Comparison of ENCODE assay signal across 8 cellular contexts in genomic region chr12:46677749-46678148, GRCh38.
DNase-seq lines count a peak whose midpoint lies in the region; ATAC-seq and TF ChIP-seq lines count a peak whose summit lies in the region.

No MANE protein-coding gene starts in this region.

- H3K79me2 ChIP-seq in HCT116 (ENCODE audit: insufficient read depth, low read length): no peaks in the 10 kb centered on the region
- no peaks in the 10 kb centered on the region for H3K79me2 ChIP-seq in SK-N-SH (ENCODE audit: insufficient read depth)

- TF ChIP-seq RAD21 in HCT116 (IDR thresholded peaks at IDR 0.05; ENCODE audit: low read depth) (peak; percentile 79), SK-N-SH (IDR thresholded peaks at IDR 0.05; ENCODE audit: low read length) (peak; percentile 48)

- peaks cover 5% of the 10 kb centered on the region for H3F3A ChIP-seq in SK-N-SH (replicated peaks; ENCODE audit: insufficient read depth)

- no peaks in the 10 kb centered on the region for H3K4me1 ChIP-seq in CD4-positive, CD25-positive, alpha-beta regulatory T cell (ENCODE audit: control insufficient read depth, insufficient read depth, low read length, poor library complexity, severe bottlenecking)
- peaks cover 42 to 44% of the 10 kb centered on the region in 2 experiments for H3K4me1 ChIP-seq in HCT116 (ENCODE audit: control insufficient read depth in 1 of 2, insufficient read depth in 2 of 2, low read length in 2 of 2)
- peaks cover 0 to 31% of the 10 kb centered on the region in 2 experiments; a peak in 1 of 4 replicates for H3K4me1 ChIP-seq in SK-N-SH (ENCODE audit: control insufficient read depth in 1 of 2, insufficient read depth in 2 of 2, low read depth in 1 of 2, low read length in 1 of 2)

- H3K27me3 ChIP-seq in CD4-positive, CD25-positive, alpha-beta regulatory T cell (ENCODE audit: control insufficient read depth, insufficient read depth, low read length): no peaks in the 10 kb centered on the region
- H3K27me3 ChIP-seq in HCT116 (ENCODE audit: insufficient read depth, low read length) (no peaks in the 10 kb centered on the region), SK-N-SH (ENCODE audit: insufficient read depth) (no peaks in the 10 kb centered on the region)

- H3K36me3 Mint-ChIP-seq in CD4-positive, CD25-positive, alpha-beta regulatory T cell: no peaks in the 10 kb centered on the region

- H2AFZ ChIP-seq in HCT116 (ENCODE audit: low read depth, low read length, poor library complexity, severe bottlenecking): no peak overlapping the region
- no peak overlapping the region for H2AFZ ChIP-seq in SK-N-SH (ENCODE audit: low read depth)

- ATAC-seq in CD4-positive, CD25-positive, alpha-beta regulatory T cell (ENCODE audit: low read depth in 2 of 2): no peak
- ATAC-seq in HCT116 (peak; percentile 81), GM21423 (IDR thresholded peaks at IDR 0.05; ENCODE audit: unreplicated experiment) (no peak), GM21360 (IDR thresholded peaks at IDR 0.05; ENCODE audit: unreplicated experiment) (no peak)

- H3K9me3 Mint-ChIP-seq in CD4-positive, CD25-positive, alpha-beta regulatory T cell: peaks cover 0 to 2% (median 0%) of the 10 kb centered on the region in 7 donors

- H3K27ac ChIP-seq in CD4-positive, CD25-positive, alpha-beta regulatory T cell (ENCODE audit: insufficient read depth, low read length, poor library complexity, severe bottlenecking): no peak overlapping the region
- H3K27ac ChIP-seq in HCT116 (ENCODE audit: low read depth, low read length) (no peak overlapping the region; the same call in 1 of the 2 replicates), SK-N-SH (ENCODE audit: low read depth in 2 of 2, low read length in 1 of 2) (no peak overlapping the region)

- no peak overlapping the region for H3K4me3 ChIP-seq in CD4-positive, CD25-positive, alpha-beta regulatory T cell (ENCODE audit: low read depth, low read length)
- H3K4me3 ChIP-seq in HCT116 (replicated peaks in 1 of 2; ENCODE audit: low read depth in 1 of 2, low read length in 2 of 2) (no peak overlapping the region), SK-N-SH (ENCODE audit: low read depth in 2 of 2, low read length in 1 of 2) (no peak overlapping the region)

- POLR2A ChIA-PET in HCT116 (lab: Charles Lee) (no interaction called here), SK-N-SH (lab: Yijun Ruan, JAX) (no interaction called here)

- H3K9me3 ChIP-seq in CD4-positive, CD25-positive, alpha-beta regulatory T cell (ENCODE audit: control insufficient read depth in 2 of 2, low read length in 2 of 2): no peaks in the 10 kb centered on the region
- H3K9me3 ChIP-seq in HCT116 (ENCODE audit: control insufficient read depth in 1 of 2, insufficient read depth in 1 of 2, low read depth in 1 of 2, low read length in 2 of 2) (no peaks in the 10 kb centered on the region), SK-N-SH (no peaks in the 10 kb centered on the region)

- RAD21 ChIA-PET in HCT116 (lab: Charles Lee; ENCODE audit: low non-redundant PET in 1 of 2, low total read pairs in 2 of 2, uncharacterized antibody in 2 of 2, unreplicated experiment in 2 of 2): no interaction called here

- no peak for TF ChIP-seq POLR2A in HCT116 (IDR thresholded peaks at IDR 0.05; ENCODE audit: borderline replicate concordance, extremely low read depth, insufficient read depth, insufficient read length)

- H3K9ac ChIP-seq in HCT116 (ENCODE audit: low read length) (no peak overlapping the region), SK-N-SH (no peak overlapping the region)

- TF ChIP-seq CTCF in HCT116 (IDR thresholded peaks at IDR 0.05 in 2 of 3, conservative IDR thresholded peaks at IDR 0.05 in 1 of 3; ENCODE audit: borderline replicate concordance in 1 of 3, insufficient read depth in 1 of 3, low read depth in 2 of 3, low read length in 2 of 3) (peak; percentile 32 to 51 (median 51); a peak in 5 of 6 replicates), SK-N-SH (IDR thresholded peaks at IDR 0.05) (peak; percentile 40; the same call in 1 of the 2 replicates)

- H3K9me2 ChIP-seq in HCT116 (ENCODE audit: insufficient read depth) (no peaks in the 10 kb centered on the region), SK-N-SH (no peaks in the 10 kb centered on the region)

- no peak overlapping the region for H3K27ac Mint-ChIP-seq in CD4-positive, CD25-positive, alpha-beta regulatory T cell

- CTCF ChIA-PET in HCT116 (lab: Charles Lee): interaction anchor here (1.1 to 2.4 kb wide), 2 partner anchors 19 to 306 kb away, joined by 3 to 8 read pairs; no protein-coding TSS in a partner anchor
- CTCF ChIA-PET in SK-N-SH (lab: Yijun Ruan, JAX): interaction anchor here (0.6 to 1.5 kb wide), 3 partner anchors 94 to 524 kb away, joined by 3 to 7 read pairs (median 4); no protein-coding TSS in a partner anchor

- H3K4me2 ChIP-seq in HCT116 (ENCODE audit: low read length) (peak overlapping the region; percentile 18; the same call in 1 of the 2 replicates), SK-N-SH (no peak overlapping the region)

- no peaks in the 10 kb centered on the region for H4K20me1 ChIP-seq in HCT116 (ENCODE audit: insufficient read depth)
- H4K20me1 ChIP-seq in SK-N-SH (ENCODE audit: insufficient read depth): no peaks in the 10 kb centered on the region

- TF ChIP-seq EP300 in SK-N-SH (IDR thresholded peaks at IDR 0.05; ENCODE audit: borderline replicate concordance in 1 of 2, low read depth in 1 of 2, low read length in 1 of 2): no peak

- peaks cover 13% of the 10 kb centered on the region for H3K27me3 Mint-ChIP-seq in CD4-positive, CD25-positive, alpha-beta regulatory T cell

- DNase-seq in CD4-positive, CD25-positive, alpha-beta regulatory T cell: peak in 2 of 3 donors; percentile 9 to 33
- DNase-seq in HCT116 (ENCODE audit: low read depth, low spot score): no peak
- peak; percentile 9 for DNase-seq in SK-N-SH
- DNase-seq in iPS DF 19.7 (ENCODE audit: low read depth, low spot score): peak; percentile 35
- DNase-seq in pons (ENCODE audit: low spot score): no peak
- DNase-seq in medulla oblongata (ENCODE audit: extremely low spot score): no peak

- no peak overlapping the region for H3K4me3 Mint-ChIP-seq in CD4-positive, CD25-positive, alpha-beta regulatory T cell

- H3K4me1 Mint-ChIP-seq in CD4-positive, CD25-positive, alpha-beta regulatory T cell: no peaks in the 10 kb centered on the region

- BruUV-seq in HCT116 (replicated peaks; lab: Mats Ljungman, UMichigan): no TSS peak

- WGBS in SK-N-SH (ENCODE audit: low lambda C conversion rate): 59% methylated on average over 2 of the region's 2 CpGs

- no peaks in the 10 kb centered on the region for H3K36me3 ChIP-seq in CD4-positive, CD25-positive, alpha-beta regulatory T cell (ENCODE audit: control insufficient read depth, insufficient read depth, low read length)
- H3K36me3 ChIP-seq in HCT116 (ENCODE audit: control insufficient read depth in 1 of 2, insufficient read depth in 2 of 2, low read length in 2 of 2) (no peaks in the 10 kb centered on the region), SK-N-SH (replicated peaks in 1 of 2; ENCODE audit: control insufficient read depth in 1 of 2, insufficient read depth in 2 of 2, low read length in 1 of 2) (no peaks in the 10 kb centered on the region)

- intact Hi-C loops in HCT116 (cut with micrococcal nuclease): loop anchor here (5.0 to 10.0 kb wide), 8 partner anchors 255 to 683 kb away; partner anchors contain the start of genes SCAF11, SLC38A1 and SLC38A2

TF ChIP-seq in HCT116, 20 proteins besides CTCF, POLR2A, EP300 and RAD21:
- no peak for TF ChIP-seq MAX (IDR thresholded peaks at IDR 0.05)
- TF ChIP-seq CBX3 (IDR thresholded peaks at IDR 0.05; ENCODE audit: low read depth): 0 out of 2 replicates have a peak, but pooled peaks have one; percentile 21
- TF ChIP-seq SIN3A (IDR thresholded peaks at IDR 0.05; ENCODE audit: low read depth): 0 out of 2 replicates have a peak, but pooled peaks have one; percentile 27
- no peak for TF ChIP-seq TCF7L2 (IDR thresholded peaks at IDR 0.05; ENCODE audit: borderline replicate concordance, extremely low read depth, insufficient read depth, insufficient read length)
- no peak for TF ChIP-seq ELF1 (IDR thresholded peaks at IDR 0.05; ENCODE audit: borderline replicate concordance, low read depth)
TF ChIP-seq in HCT116: peak in this region for 2.

TF ChIP-seq in SK-N-SH, 30 proteins besides CTCF, POLR2A, EP300 and RAD21:
- no peak for TF ChIP-seq ZBTB33 (IDR thresholded peaks at IDR 0.05; ENCODE audit: borderline replicate concordance, low read depth)
- no peak for TF ChIP-seq MXI1 (IDR thresholded peaks at IDR 0.05; ENCODE audit: low read depth, low read length)
- peak; percentile 36 for TF ChIP-seq SMC3 (IDR thresholded peaks at IDR 0.05; ENCODE audit: low read depth, low read length)
- no peak for TF ChIP-seq ELF1 (IDR thresholded peaks at IDR 0.05)
- no peak for TF ChIP-seq TAF1 (IDR thresholded peaks at IDR 0.05; ENCODE audit: borderline replicate concordance, low read depth, low read length)

Comparison
In these comparisons a context has a peak if more than half of its experiments do, and no peak if none do; other contexts are left out.
1. DNase-seq: peak in CD4-positive, CD25-positive, alpha-beta regulatory T cell (2 of 3), SK-N-SH (single experiment) and iPS DF 19.7 (single experiment); none in HCT116 (single experiment), pons (single experiment) and medulla oblongata (single experiment).